In the genomic region with DNA sequence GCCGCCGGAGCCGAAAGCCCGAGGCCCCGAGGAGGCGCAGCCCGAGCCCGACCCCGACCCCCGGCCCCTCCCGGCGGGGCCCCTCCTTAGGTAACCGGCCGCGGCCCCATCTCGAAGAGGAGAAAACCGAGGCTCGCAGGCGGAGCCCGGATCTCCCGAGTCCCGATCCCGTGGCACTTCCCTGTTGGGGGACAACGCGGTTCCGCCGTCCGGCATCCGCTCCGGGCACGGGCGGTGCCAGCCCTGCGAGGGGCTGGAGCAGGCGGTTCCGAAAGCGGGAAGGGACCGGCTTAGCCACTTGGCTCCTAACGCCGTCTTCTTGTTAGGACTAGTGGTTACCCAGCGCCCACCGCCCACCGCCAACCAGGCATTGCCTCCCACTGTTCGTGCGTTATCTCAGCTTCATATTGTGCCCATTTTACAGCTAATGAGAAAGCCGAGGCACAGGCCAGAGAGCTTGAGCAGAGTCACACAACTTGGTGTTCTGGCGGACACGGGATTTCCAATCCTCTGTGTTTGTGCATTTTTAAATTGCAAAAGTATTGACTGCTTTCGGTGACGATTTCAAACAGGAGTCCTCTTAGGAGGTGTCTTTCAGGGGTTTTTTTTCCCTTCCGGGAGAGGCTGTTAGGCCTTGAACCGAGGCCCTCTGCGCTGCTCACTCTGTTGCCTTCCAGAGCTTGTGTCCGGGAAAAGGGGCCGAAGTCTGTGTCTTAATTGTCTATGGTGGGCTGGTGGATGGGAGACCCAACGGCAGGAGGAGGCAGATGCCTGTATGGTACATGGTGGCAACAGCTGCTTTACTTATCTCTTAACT, we compare ENCODE assay signal across 8 cellular contexts. TPM values are rescaled to one million over a fixed set of nuclear protein-coding genes. Genes with fewer than 3 reads are reported as not detected.
A peak's percentile ranks its signal among the peaks of the same experiment; 100 is the strongest.
DNase-seq lines count a peak whose midpoint lies in the region; ATAC-seq and TF ChIP-seq lines count a peak whose summit lies in the region.

No MANE protein-coding gene starts in this region.

- peaks cover 0 to 2% (median 0%) of the 10 kb centered on the region in 7 donors for H3K9me3 Mint-ChIP-seq in CD14-positive monocyte
- peaks cover 11% of the 10 kb centered on the region for H3K9me3 Mint-ChIP-seq in T-helper 2 cell treated with Interferon-gamma antibody and Interleukin-4, amounts not matched to agents 5 μg/mL and 100 μg/mL, for 36 hours
- H3K9me3 Mint-ChIP-seq in osteocyte (ENCODE audit: unreplicated experiment): peaks cover 5% of the 10 kb centered on the region

- H3K4me3 Mint-ChIP-seq in CD14-positive monocyte (peak overlapping the region; percentile 66 to 78), osteocyte (ENCODE audit: unreplicated experiment) (peak overlapping the region; percentile 75)
- H3K4me3 Mint-ChIP-seq in T-helper 2 cell treated with Interferon-gamma antibody and Interleukin-4, amounts not matched to agents 5 μg/mL and 100 μg/mL, for 36 hours: peak overlapping the region; percentile 93

- intact Hi-C loops in CD14-positive monocyte (cut with micrococcal nuclease): loop anchor here in 1 of 2 donors (10.0 kb wide), 1 partner anchor 912 kb away; a partner anchor contains a TSS

- peaks cover 7% of the 10 kb centered on the region in 2 donors for H3K36me3 Mint-ChIP-seq in CD14-positive monocyte
- H3K36me3 Mint-ChIP-seq in T-helper 2 cell treated with Interferon-gamma antibody and Interleukin-4, amounts not matched to agents 5 μg/mL and 100 μg/mL, for 36 hours (ENCODE audit: low read depth): peaks cover 42% of the 10 kb centered on the region
- peaks cover 7% of the 10 kb centered on the region for H3K36me3 Mint-ChIP-seq in osteocyte (ENCODE audit: unreplicated experiment)

- H3K27me3 Mint-ChIP-seq in CD14-positive monocyte (ENCODE audit: low read depth in 3 of 3) (peaks cover 0 to 2% (median 0%) of the 10 kb centered on the region in 3 donors), osteocyte (ENCODE audit: unreplicated experiment) (no peaks in the 10 kb centered on the region)
- no peaks in the 10 kb centered on the region for H3K27me3 Mint-ChIP-seq in T-helper 2 cell treated with Interferon-gamma antibody and Interleukin-4, amounts not matched to agents 5 μg/mL and 100 μg/mL, for 36 hours (ENCODE audit: low read depth)

- H3K27ac Mint-ChIP-seq in CD14-positive monocyte (peak overlapping the region in 5 of 7 donors; percentile 6 to 72 (median 30)), osteocyte (ENCODE audit: unreplicated experiment) (peak overlapping the region; percentile 57)
- peak overlapping the region; percentile 85 for H3K27ac Mint-ChIP-seq in T-helper 2 cell treated with Interferon-gamma antibody and Interleukin-4, amounts not matched to agents 5 μg/mL and 100 μg/mL, for 36 hours

- H3K4me1 Mint-ChIP-seq in CD14-positive monocyte: peaks cover 44% of the 10 kb centered on the region
- peaks cover 38% of the 10 kb centered on the region for H3K4me1 Mint-ChIP-seq in T-helper 2 cell treated with Interferon-gamma antibody and Interleukin-4, amounts not matched to agents 5 μg/mL and 100 μg/mL, for 36 hours (ENCODE audit: low read depth)
- peaks cover 26% of the 10 kb centered on the region for H3K4me1 Mint-ChIP-seq in osteocyte (ENCODE audit: unreplicated experiment)

- ATAC-seq in GM18909 (IDR thresholded peaks at IDR 0.05; ENCODE audit: poor library complexity, unreplicated experiment) (peak; percentile 14), HG03139 (IDR thresholded peaks at IDR 0.05; ENCODE audit: unreplicated experiment) (peak; percentile 17)

- TF ChIP-seq CTCF in CD14-positive monocyte (IDR thresholded peaks at IDR 0.05) (no peak), osteocyte (IDR thresholded peaks at IDR 0.05) (no peak)

- no peak for DNase-seq in CD14-positive monocyte (ENCODE audit: low spot score)
- DNase-seq in T-helper 2 cell treated with Interferon-gamma antibody and Interleukin-4, amounts not matched to agents 5 μg/mL and 100 μg/mL, for 36 hours (ENCODE audit: low spot score): peak; percentile 42
- peak; percentile 24 for DNase-seq in fibroblast of peridontal ligament (ENCODE audit: extremely low read depth)
- DNase-seq in osteocyte (ENCODE audit: extremely low spot score, unreplicated experiment): no peak
- DNase-seq in middle frontal gyrus (ENCODE audit: extremely low spot score, low spot score): no peak
- DNase-seq in DMS153 (lab: John Stamatoyannopoulos, UW): no peak

RNA-seq across cellular contexts. Expression of a gene that starts 0.6 kb away (rescaled TPM):
- polyA plus RNA-seq in CD14-positive monocyte: not detected
- total RNA-seq in osteocyte: 4.6 and 5.1 TPM in 2 replicates

RNA-seq across cellular contexts. Expression of a gene that starts 22.3 kb away (rescaled TPM):
- 10 to 100 TPM; 11.3 to 15.1 TPM for polyA plus RNA-seq in CD14-positive monocyte
- total RNA-seq in osteocyte: 40.5 and 46.4 TPM in 2 replicates

Comparison
In these comparisons a context has a peak if more than half of its experiments do, and no peak if none do; other contexts are left out.
1. DNase-seq: peak in T-helper 2 cell treated with Interferon-gamma antibody and Interleukin-4, amounts not matched to agents 5 μg/mL and 100 μg/mL, for 36 hours (single experiment) and fibroblast of peridontal ligament (single experiment); none in CD14-positive monocyte (single experiment), osteocyte (single experiment), middle frontal gyrus (single experiment) and DMS153 (single experiment).
2. H3K27ac Mint-ChIP-seq: peak in every context shown above with its lines; median percentile 85 in T-helper 2 cell treated with Interferon-gamma antibody and Interleukin-4, amounts not matched to agents 5 μg/mL and 100 μg/mL, for 36 hours; 57 in osteocyte; 30 in CD14-positive monocyte.
3. Peak in every context shown above with its lines, with median percentiles within 50 percentile points of each other: H3K4me3 Mint-ChIP-seq.